20 cellular contexts compared by ENCODE assay signal in the genomic region with DNA sequence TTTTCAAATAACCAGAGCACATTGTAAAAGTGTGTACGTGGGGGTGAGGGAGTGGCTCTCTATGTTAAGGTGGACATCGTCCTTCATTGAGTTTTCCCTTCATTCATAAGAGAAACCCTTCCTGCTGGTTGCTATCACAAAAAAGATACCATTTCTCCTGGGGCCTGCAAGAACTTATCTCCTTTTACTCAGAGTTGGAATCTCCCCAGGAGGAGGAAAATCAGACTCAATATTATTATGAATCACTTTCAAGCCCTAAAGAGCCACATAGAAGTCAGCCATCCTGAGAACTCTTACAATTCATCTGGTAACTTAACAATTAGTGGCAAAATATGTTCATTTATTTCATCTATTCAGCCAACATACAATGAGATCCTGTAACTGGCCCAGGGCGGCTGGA. TPM values are rescaled to one million over a fixed set of nuclear protein-coding genes. Genes with fewer than 3 reads are reported as not detected.
A peak's percentile ranks its signal among the peaks of the same experiment; 100 is the strongest.
DNase-seq lines count a peak whose midpoint lies in the region; ATAC-seq and TF ChIP-seq lines count a peak whose summit lies in the region.
"Had no signal": no experiment of that assay in that cellular context is flagged by ENCODE, and none has a peak within 500 bp of the region (broad histone marks: within the 10 kb centered on the region; RNA-seq: fewer than 3 reads in every experiment).

No MANE protein-coding gene starts in this region.

- H3K4me1 ChIP-seq in ACC112 (ENCODE audit: control insufficient read depth, insufficient read depth, low read length, unreplicated experiment): peaks cover 14% of the 10 kb centered on the region
- H3K4me1 ChIP-seq: BE2C, SJCRH30 had no signal

- H3K27me3 ChIP-seq in ACC112 (ENCODE audit: insufficient read depth, low read length): no peaks in the 10 kb centered on the region
- H3K27me3 ChIP-seq: BE2C, SJCRH30 had no signal

- DNase-seq in epithelial cell of esophagus (ENCODE audit: low read depth): peak; percentile 11
- peak; percentile 4 for DNase-seq in islet precursor cell
- no peak for DNase-seq in NCI-H1417 (lab: John Stamatoyannopoulos, UW)
- DNase-seq in EL: no peak
- DNase-seq in 8988T: no peak
- DNase-seq: BE2C; CD4-positive, CD25-positive, alpha-beta regulatory T cell; COR-L47; DMS153; KG1; MV-4-11; NCI-H187 treated with DMSO at 0.1 percent for 48 hours; NCI-H345; NCI-H524 treated with DMSO at 0.1 percent for 48 hours; SJCRH30 had no signal

- TF ChIP-seq CTCF in epithelial cell of esophagus (IDR thresholded peaks at IDR 0.05; ENCODE audit: insufficient read depth, low read depth, low read length, missing control alignments): no peak

- ATAC-seq in GM19463 (IDR thresholded peaks at IDR 0.05; ENCODE audit: unreplicated experiment): no peak
- ATAC-seq: HepG2 had no signal

- H3K79me2 ChIP-seq in ACC112 (ENCODE audit: control insufficient read depth, insufficient read depth, low read length, unreplicated experiment): no peaks in the 10 kb centered on the region

- peak overlapping the region; percentile 11; the same call in 1 of the 2 replicates for H3K27ac ChIP-seq in ACC112 (ENCODE audit: low read depth, low read length)
- H3K27ac ChIP-seq: PC-9, SJCRH30 had no signal

- 0 out of 2 replicates have a peak overlapping the region, but pooled peaks have one; percentile 7 for H3K4me3 ChIP-seq in ACC112 (ENCODE audit: low read depth, low read length)
- H3K4me3 ChIP-seq in epithelial cell of esophagus (ENCODE audit: low read length): no peak overlapping the region
- H3K4me3 ChIP-seq: PC-9, SJCRH30 had no signal

- H3K36me3 ChIP-seq in ACC112 (ENCODE audit: insufficient read depth, low read length): no peaks in the 10 kb centered on the region
- H3K36me3 ChIP-seq: BE2C, SJCRH30 had no signal

- peak overlapping the region; percentile 78 for H2AFZ ChIP-seq in ACC112 (ENCODE audit: low read length, unreplicated experiment)
- H2AFZ ChIP-seq: PC-9 had no signal

TF ChIP-seq in PFSK-1, 5 proteins besides CTCF, POLR2A, EP300 and RAD21:
- no peak for TF ChIP-seq POLR2AphosphoS5 (IDR thresholded peaks at IDR 0.05; ENCODE audit: low read depth, low read length)
- 0 out of 2 replicates have a peak, but pooled peaks have one; percentile 29 for TF ChIP-seq TAF1 (IDR thresholded peaks at IDR 0.05; ENCODE audit: borderline replicate concordance, insufficient read depth, low read length)
- TF ChIP-seq SIN3A (IDR thresholded peaks at IDR 0.05; ENCODE audit: borderline replicate concordance, insufficient read depth, low read length): 0 out of 2 replicates have a peak, but pooled peaks have one; percentile 3

RNA-seq across cellular contexts. Expression of a gene that starts 27.1 kb away (rescaled TPM):
- 61.8 TPM for polyA plus RNA-seq in PFSK-1 (2012; ENCODE audit: insufficient read length, low read depth)

RNA-seq across cellular contexts. Expression of a gene that starts 36.2 kb away (rescaled TPM):
- not detected for polyA plus RNA-seq in PFSK-1 (2012; ENCODE audit: insufficient read length, low read depth)
- polyA plus RNA-seq: CD4-positive, CD25-positive, alpha-beta regulatory T cell; HepG2 had no signal

Comparison
In these comparisons a context has a peak if more than half of its experiments do, and no peak if none do; other contexts are left out.
1. DNase-seq: peak in epithelial cell of esophagus (single experiment) and islet precursor cell (single experiment); none in NCI-H1417 (0 of 3), EL (single experiment) and 8988T (single experiment).